Comparison of ENCODE assay signal across 9 cellular contexts in the genomic region with DNA sequence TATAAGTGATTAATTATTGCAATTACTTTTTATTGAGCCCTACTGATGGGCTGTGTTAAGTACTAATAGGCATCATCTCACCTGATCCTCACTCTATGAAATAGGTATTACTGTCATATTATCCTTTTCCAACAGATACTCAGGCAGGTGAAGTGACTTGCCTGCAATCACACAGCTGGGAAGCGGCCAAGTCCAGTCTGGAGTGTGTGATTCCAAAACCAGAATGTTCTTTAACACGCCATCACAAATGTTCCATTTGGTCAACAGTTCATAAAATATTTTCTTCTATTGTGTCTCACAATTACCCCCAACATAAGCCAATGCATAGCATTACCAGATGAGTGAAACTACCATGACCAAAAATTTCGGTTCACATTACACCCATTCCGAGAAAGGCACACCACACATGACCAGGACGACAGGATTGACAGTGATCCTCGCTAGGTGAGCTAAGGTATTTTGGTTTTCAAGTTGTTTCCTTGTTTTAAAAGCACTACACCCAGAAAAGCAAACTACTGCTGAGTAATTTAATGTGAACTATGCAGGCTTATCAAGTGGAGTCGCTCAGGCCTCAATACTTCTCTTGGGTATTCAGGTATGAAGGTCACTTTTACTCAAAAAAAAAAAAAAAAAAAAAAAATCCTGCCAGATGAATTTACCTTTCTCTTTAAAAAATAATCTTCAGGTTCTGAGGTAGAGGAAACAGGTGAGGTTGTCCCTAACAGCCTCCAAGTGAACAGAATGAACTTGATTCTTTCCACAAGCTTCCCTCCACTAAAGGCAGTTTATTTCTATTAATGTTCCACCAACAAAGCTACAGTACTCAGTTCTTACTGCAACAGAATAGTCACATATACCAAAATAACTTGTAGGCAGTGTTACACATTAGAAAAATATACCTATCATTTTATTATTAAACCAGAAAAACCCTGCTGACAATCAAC. TPM values are rescaled to one million over a fixed set of nuclear protein-coding genes. Genes with fewer than 3 reads are reported as not detected.
DNase-seq lines count a peak whose midpoint lies in the region; ATAC-seq and TF ChIP-seq lines count a peak whose summit lies in the region.
"Had no signal": no experiment of that assay in that cellular context is flagged by ENCODE, and none has a peak within 500 bp of the region (broad histone marks: within the 10 kb centered on the region; RNA-seq: fewer than 3 reads in every experiment).

No MANE protein-coding gene starts in this region.

- H3K27ac ChIP-seq in SK-N-SH (ENCODE audit: low read depth in 2 of 2, low read length in 1 of 2) (no peak overlapping the region), adrenal gland (peak overlapping the region in 3 of 5 donors; percentile 76 to 89 (median 82))

- H3K36me3 Mint-ChIP-seq in stimulated activated effector memory CD8-positive, alpha-beta T cell treated with anti-CD3 and anti-CD28 coated beads, Interleukin-12 subunit alpha, Interleukin-12 subunit beta, amount 100 ng/mL, for 72 hours = peaks cover 38% of the 10 kb centered on the region

- H2AFZ ChIP-seq in SK-N-SH (ENCODE audit: low read depth) = no peak overlapping the region

- DNase-seq in SK-N-SH (no peak), adrenal gland (no peak), kidney tubule cell (ENCODE audit: low spot score) (peak; percentile 61), ureter (ENCODE audit: low spot score) (no peak), NOMO-1 treated with DMSO at 0.1 percent for 48 hours (lab: John Stamatoyannopoulos, UW; ENCODE audit: unreplicated experiment) (no peak)
- no peak for DNase-seq in stimulated activated effector memory CD8-positive, alpha-beta T cell treated with anti-CD3 and anti-CD28 coated beads, Interleukin-12 subunit alpha, Interleukin-12 subunit beta, amount 100 ng/mL, for 72 hours (ENCODE audit: low spot score in 2 of 2)
- DNase-seq in central memory CD4-positive, alpha-beta T cell = no peak
- DNase-seq: NK-92 treated with Interleukin-12 subunit alpha and Interleukin-12 subunit beta, amount 100 ng/mL, for 24 hours had no signal

- TF ChIP-seq RAD21 in SK-N-SH (IDR thresholded peaks at IDR 0.05; ENCODE audit: low read length) = no peak

- H3K4me1 ChIP-seq in SK-N-SH (ENCODE audit: control insufficient read depth in 1 of 2, insufficient read depth in 2 of 2, low read depth in 1 of 2, low read length in 1 of 2) (peaks cover 14 to 20% of the 10 kb centered on the region in 2 experiments; a peak in 3 of 4 replicates), adrenal gland (replicated peaks in 1 of 2) (peaks cover 62 to 66% of the 10 kb centered on the region in 2 donors)

- POLR2A ChIA-PET in SK-N-SH (lab: Yijun Ruan, JAX) = no interaction called here

- H3K4me1 Mint-ChIP-seq in stimulated activated effector memory CD8-positive, alpha-beta T cell treated with anti-CD3 and anti-CD28 coated beads, Interleukin-12 subunit alpha, Interleukin-12 subunit beta, amount 100 ng/mL, for 72 hours = peaks cover 86% of the 10 kb centered on the region

- peak overlapping the region; percentile 97; the same call in 1 of the 2 replicates for H3K4me2 ChIP-seq in SK-N-SH

- H3K9me3 Mint-ChIP-seq in stimulated activated effector memory CD8-positive, alpha-beta T cell treated with anti-CD3 and anti-CD28 coated beads, Interleukin-12 subunit alpha, Interleukin-12 subunit beta, amount 100 ng/mL, for 72 hours = peaks cover 5% of the 10 kb centered on the region

- 97% methylated on average over 7 of the region's 7 CpGs for WGBS in SK-N-SH (ENCODE audit: low lambda C conversion rate)
- WGBS in adrenal gland, 4 donors = 75 to 83% (median 80%) methylated on average over 7 of the region's 7 CpGs

- H3K9me3 ChIP-seq in SK-N-SH (no peaks in the 10 kb centered on the region), adrenal gland (replicated peaks in 1 of 3) (no peaks in the 10 kb centered on the region)

- H3F3A ChIP-seq in SK-N-SH (replicated peaks; ENCODE audit: insufficient read depth) = peaks cover 14% of the 10 kb centered on the region

- TF ChIP-seq EP300 in SK-N-SH (IDR thresholded peaks at IDR 0.05; ENCODE audit: borderline replicate concordance in 1 of 2, low read depth in 1 of 2, low read length in 1 of 2) = no peak

- no peak overlapping the region for H3K27ac Mint-ChIP-seq in stimulated activated effector memory CD8-positive, alpha-beta T cell treated with anti-CD3 and anti-CD28 coated beads, Interleukin-12 subunit alpha, Interleukin-12 subunit beta, amount 100 ng/mL, for 72 hours

- peaks cover 47% of the 10 kb centered on the region for H4K20me1 ChIP-seq in SK-N-SH (ENCODE audit: insufficient read depth)

- TF ChIP-seq CTCF in SK-N-SH (IDR thresholded peaks at IDR 0.05) = no peak
- TF ChIP-seq CTCF in adrenal gland (IDR thresholded peaks at IDR 0.05) = no peak

- H3K9me2 ChIP-seq in SK-N-SH = no peaks in the 10 kb centered on the region

- intact Hi-C loops in adrenal gland (cut with DNase I) = no loop called here

- H3K79me2 ChIP-seq in SK-N-SH (ENCODE audit: insufficient read depth) = peaks cover 71% of the 10 kb centered on the region

- H3K36me3 ChIP-seq in SK-N-SH (replicated peaks in 1 of 2; ENCODE audit: control insufficient read depth in 1 of 2, insufficient read depth in 2 of 2, low read length in 1 of 2) (no peaks in the 10 kb centered on the region), adrenal gland (replicated peaks in 1 of 2) (no peaks in the 10 kb centered on the region)

- ATAC-seq in SK-N-SH treated with all-trans-retinoic acid at 6 μM for 48 hours = no peak
- ATAC-seq in stimulated activated effector memory CD8-positive, alpha-beta T cell treated with anti-CD3 and anti-CD28 coated beads, Interleukin-12 subunit alpha, Interleukin-12 subunit beta, amount 100 ng/mL, for 72 hours = no peak

- CTCF ChIA-PET in SK-N-SH (lab: Yijun Ruan, JAX) = interaction anchor here (0.9 to 2.5 kb wide), 5 partner anchors 11 to 59 kb away, joined by 3 to 12 read pairs (median 7); no protein-coding TSS in a partner anchor

- TF ChIP-seq POLR2A in adrenal gland (IDR thresholded peaks at IDR 0.05) = no peak

- H3K9ac ChIP-seq in SK-N-SH = no peak overlapping the region

- H3K27me3 ChIP-seq in SK-N-SH (ENCODE audit: insufficient read depth) (no peaks in the 10 kb centered on the region), adrenal gland (no peaks in the 10 kb centered on the region)

- peak overlapping the region; percentile 94 for H3K4me3 Mint-ChIP-seq in stimulated activated effector memory CD8-positive, alpha-beta T cell treated with anti-CD3 and anti-CD28 coated beads, Interleukin-12 subunit alpha, Interleukin-12 subunit beta, amount 100 ng/mL, for 72 hours

- H3K4me3 ChIP-seq in SK-N-SH (ENCODE audit: low read depth in 2 of 2, low read length in 1 of 2) (peak overlapping the region in 1 of 2 experiments; percentile 81; a peak in 2 of 4 replicates), adrenal gland (no peak overlapping the region)

TF ChIP-seq in SK-N-SH, 30 proteins besides CTCF, POLR2A, EP300 and RAD21 (continues in another document):
- TF ChIP-seq RCOR1 (IDR thresholded peaks at IDR 0.05; ENCODE audit: low read length) (no peak), GATA2 (CRISPR knock-in tag; IDR thresholded peaks at IDR 0.05) (no peak), EZH2phosphoT487 (IDR thresholded peaks at IDR 0.05; ENCODE audit: borderline replicate concordance, low read depth) (no peak), NFIC (IDR thresholded peaks at IDR 0.05; ENCODE audit: borderline replicate concordance) (no peak)
- TF ChIP-seq, protein P1, sequence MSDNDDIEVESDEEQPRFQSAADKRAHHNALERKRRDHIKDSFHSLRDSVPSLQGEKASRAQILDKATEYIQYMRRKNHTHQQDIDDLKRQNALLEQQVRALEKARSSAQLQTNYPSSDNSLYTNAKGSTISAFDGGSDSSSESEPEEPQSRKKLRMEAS (IDR thresholded peaks at IDR 0.05; ENCODE audit: low read depth) = no peak
- TF ChIP-seq, protein P2, sequence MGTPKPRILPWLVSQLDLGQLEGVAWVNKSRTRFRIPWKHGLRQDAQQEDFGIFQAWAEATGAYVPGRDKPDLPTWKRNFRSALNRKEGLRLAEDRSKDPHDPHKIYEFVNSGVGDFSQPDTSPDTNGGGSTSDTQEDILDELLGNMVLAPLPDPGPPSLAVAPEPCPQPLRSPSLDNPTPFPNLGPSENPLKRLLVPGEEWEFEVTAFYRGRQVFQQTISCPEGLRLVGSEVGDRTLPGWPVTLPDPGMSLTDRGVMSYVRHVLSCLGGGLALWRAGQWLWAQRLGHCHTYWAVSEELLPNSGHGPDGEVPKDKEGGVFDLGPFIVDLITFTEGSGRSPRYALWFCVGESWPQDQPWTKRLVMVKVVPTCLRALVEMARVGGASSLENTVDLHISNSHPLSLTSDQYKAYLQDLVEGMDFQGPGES (IDR thresholded peaks at IDR 0.05; ENCODE audit: low read depth, low read length) = no peak

TF ChIP-seq in SK-N-SH treated with all-trans-retinoic acid at 6 μM for 48 hours, 23 proteins besides CTCF, POLR2A, EP300 and RAD21 (continues in another document):
- TF ChIP-seq SNAI2 (CRISPR knock-in tag; IDR thresholded peaks at IDR 0.05) = no peak
- TF ChIP-seq, protein P3, sequence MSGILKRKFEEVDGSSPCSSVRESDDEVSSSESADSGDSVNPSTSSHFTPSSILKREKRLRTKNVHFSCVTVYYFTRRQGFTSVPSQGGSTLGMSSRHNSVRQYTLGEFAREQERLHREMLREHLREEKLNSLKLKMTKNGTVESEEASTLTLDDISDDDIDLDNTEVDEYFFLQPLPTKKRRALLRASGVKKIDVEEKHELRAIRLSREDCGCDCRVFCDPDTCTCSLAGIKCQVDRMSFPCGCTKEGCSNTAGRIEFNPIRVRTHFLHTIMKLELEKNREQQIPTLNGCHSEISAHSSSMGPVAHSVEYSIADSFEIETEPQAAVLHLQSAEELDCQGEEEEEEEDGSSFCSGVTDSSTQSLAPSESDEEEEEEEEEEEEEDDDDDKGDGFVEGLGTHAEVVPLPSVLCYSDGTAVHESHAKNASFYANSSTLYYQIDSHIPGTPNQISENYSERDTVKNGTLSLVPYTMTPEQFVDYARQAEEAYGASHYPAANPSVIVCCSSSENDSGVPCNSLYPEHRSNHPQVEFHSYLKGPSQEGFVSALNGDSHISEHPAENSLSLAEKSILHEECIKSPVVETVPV (CRISPR knock-in tag; IDR thresholded peaks at IDR 0.05) = no peak
- TF ChIP-seq OSR1 (CRISPR knock-in tag; IDR thresholded peaks at IDR 0.05) = no peak
- no peak for TF ChIP-seq ZNF8 (CRISPR knock-in tag; IDR thresholded peaks at IDR 0.05)

RNA-seq across cellular contexts. Expression of a gene that starts 2.4 kb away (rescaled TPM):
- polyA plus RNA-seq in SK-N-SH (2012; rRNA removed) (20.9 and 41.1 TPM in 2 replicates), adrenal gland (10 to 100 TPM; 11.0 to 52.4 (median 25.7) TPM)
- polyA plus RNA-seq in SK-N-SH (2012; cell fraction: cytosol; rRNA removed) = 28.4 and 30.0 TPM in 2 replicates
- polyA plus RNA-seq in SK-N-SH (2012; cell fraction: nucleus; rRNA removed) = 28.8 and 35.8 TPM in 2 replicates
- total RNA-seq in adrenal gland (10 to 100 TPM; 21.8 to 46.1 (median 30.7) TPM), ureter (59.7 TPM)

RNA-seq across cellular contexts. Expression of a gene that starts 58.2 kb away (rescaled TPM):
- 20.6 and 21.1 TPM in 2 replicates for polyA plus RNA-seq in SK-N-SH (2012; rRNA removed)
- polyA plus RNA-seq in SK-N-SH (2012; cell fraction: cytosol; rRNA removed) = 5.6 and 8.7 TPM in 2 replicates
- 122 and 128 TPM in 2 replicates for polyA plus RNA-seq in SK-N-SH (2012; cell fraction: nucleus; rRNA removed)
- 100 to 1,000 TPM in 1 of 8 donors, 10 to 100 TPM in 7; 32.2 to 107 (median 41.3) TPM for total RNA-seq in adrenal gland
- polyA plus RNA-seq in adrenal gland = 10 to 100 TPM; 21.6 to 70.9 (median 57.5) TPM
- 77.4 TPM for total RNA-seq in ureter

Comparison
In these comparisons a context has a peak if more than half of its experiments do, and no peak if none do; other contexts are left out.
1. H3K27ac ChIP-seq: peak in adrenal gland (3 of 5); none in SK-N-SH (0 of 2).